Comparison of ENCODE assay signal across 23 cellular contexts in the genomic region with DNA sequence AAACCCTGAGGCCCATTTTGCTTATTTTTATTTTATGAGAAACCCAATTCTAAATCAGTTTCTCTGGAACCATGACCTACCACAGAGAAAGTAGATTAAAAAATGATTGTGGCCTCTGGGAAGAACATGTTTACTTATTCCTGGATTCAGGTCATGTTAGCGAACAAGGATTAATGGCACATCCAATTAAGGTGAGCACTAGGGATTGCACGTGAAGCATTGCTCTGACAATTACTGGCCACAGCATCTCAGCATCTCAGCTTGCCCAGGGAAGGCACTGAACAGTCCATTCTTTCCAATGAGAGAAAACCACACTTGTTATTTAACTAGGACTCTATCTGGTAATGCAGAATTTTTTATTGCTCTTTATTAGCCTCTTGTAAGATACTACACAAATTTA.
"Had no signal": no experiment of that assay in that cellular context is flagged by ENCODE, and none has a peak within 500 bp of the region (broad histone marks: within the 10 kb centered on the region; RNA-seq: fewer than 3 reads in every experiment).

No MANE protein-coding gene starts in this region.

- DNase-seq: Karpas-422; KG1; MG63; NCI-H1092; NCI-H1105 treated with DMSO at 0.1 percent for 48 hours; NCI-H1436 treated with DMSO at 0.1 percent for 48 hours; NCI-H1694; NCI-H187 treated with DMSO at 0.1 percent for 48 hours; NCI-H2029 treated with DMSO at 0.1 percent for 48 hours; NCI-H446; NCI-H510A; NCI-H524 treated with DMSO at 0.1 percent for 48 hours; NCI-H774; NK-92 treated with Interleukin-12 subunit alpha and Interleukin-12 subunit beta, amount 100 ng/mL, for 24 hours; SHP77 treated with DMSO at 0.1 percent for 48 hours; SJCRH30; T-helper 1 cell; T-helper 17 cell had no signal

- H3K27ac ChIP-seq: HL-60, RWPE1, SJCRH30 had no signal

- ATAC-seq: Panc1, PC-3, SK-N-SH treated with all-trans-retinoic acid at 6 μM for 48 hours, T-helper 17 cell had no signal
